In genomic region chr1:180131510-180131909, GRCh38 we compare ENCODE assay signal across 11 cellular contexts. TPM values are rescaled to one million over a fixed set of nuclear protein-coding genes. Genes with fewer than 3 reads are reported as not detected.
A peak's percentile ranks its signal among the peaks of the same experiment; 100 is the strongest.
DNase-seq lines count a peak whose midpoint lies in the region; ATAC-seq and TF ChIP-seq lines count a peak whose summit lies in the region.
"Had no signal": no experiment of that assay in that cellular context is flagged by ENCODE, and none has a peak within 500 bp of the region (broad histone marks: within the 10 kb centered on the region; RNA-seq: fewer than 3 reads in every experiment).

No MANE protein-coding gene starts in this region.

- H4K20me1 ChIP-seq in fibroblast of lung (ENCODE audit: control insufficient read depth, extremely low read depth, insufficient read depth, low read length), result no peaks in the 10 kb centered on the region

- no peak overlapping the region for H3K27ac Mint-ChIP-seq in activated CD8-positive, alpha-beta memory T cell treated with anti-CD3 and anti-CD28 coated beads, Interleukin-2, amount 10 ng/mL, durations not matched to agents 7 days and 5 days

- peak; percentile 64 for ATAC-seq in activated CD8-positive, alpha-beta memory T cell treated with anti-CD3 and anti-CD28 coated beads, Interleukin-2, amount 10 ng/mL, durations not matched to agents 7 days and 5 days
- no peak for ATAC-seq in GM19452 (IDR thresholded peaks at IDR 0.05; ENCODE audit: unreplicated experiment)

- H3K79me2 ChIP-seq in fibroblast of lung (ENCODE audit: control insufficient read depth, insufficient read depth, low read length), result no peaks in the 10 kb centered on the region

- peaks cover 7% of the 10 kb centered on the region for H3K4me1 Mint-ChIP-seq in activated CD8-positive, alpha-beta memory T cell treated with anti-CD3 and anti-CD28 coated beads, Interleukin-2, amount 10 ng/mL, durations not matched to agents 7 days and 5 days

- DNase-seq in activated CD8-positive, alpha-beta memory T cell treated with anti-CD3 and anti-CD28 coated beads, Interleukin-2, amount 10 ng/mL, durations not matched to agents 7 days and 5 days, result peak; percentile 51
- no peak for DNase-seq in activated CD8-positive, alpha-beta memory T cell treated with anti-CD3 and anti-CD28 coated beads, Interleukin-2, amount 50 U/mL, for 48 hours
- DNase-seq in SKM-1 treated with dmso at 0.1 percent for 144 hours (lab: John Stamatoyannopoulos, UW; ENCODE audit: unreplicated experiment), result peak; percentile 100
- peak; percentile 86 to 98 for DNase-seq in fibroblast of lung (ENCODE audit: low read depth in 2 of 2)
- DNase-seq in stimulated activated CD8-positive, alpha-beta memory T cell treated with anti-CD3 and anti-CD28 coated beads, Interleukin-7, amount 100 ng/mL, for 48 hours (ENCODE audit: extremely low read depth in 1 of 2, low read depth in 1 of 2), result peak; percentile 15 to 44
- DNase-seq in KBM-7, result no peak
- no peak for DNase-seq in SW 1271 (lab: John Stamatoyannopoulos, UW)
- DNase-seq: C1 segment of cervical spinal cord, NCI-H1092, ovary had no signal

- H3K4me3 ChIP-seq in fibroblast of lung (replicated peaks in 1 of 4; ENCODE audit: control extremely low read depth in 1 of 4, insufficient read depth in 1 of 4, low read depth in 3 of 4, low read length in 4 of 4), result no peak overlapping the region
- H3K4me3 ChIP-seq: ovary had no signal

- no peak overlapping the region for H3K4me3 Mint-ChIP-seq in activated CD8-positive, alpha-beta memory T cell treated with anti-CD3 and anti-CD28 coated beads, Interleukin-2, amount 10 ng/mL, durations not matched to agents 7 days and 5 days

- H3K36me3 Mint-ChIP-seq in activated CD8-positive, alpha-beta memory T cell treated with anti-CD3 and anti-CD28 coated beads, Interleukin-2, amount 10 ng/mL, durations not matched to agents 7 days and 5 days, result no peaks in the 10 kb centered on the region

- no peak for TF ChIP-seq CTCF in fibroblast of lung (conservative IDR thresholded peaks at IDR 0.05 in 1 of 2, IDR thresholded peaks at IDR 0.05 in 1 of 2; ENCODE audit: low read depth in 1 of 2, low read length in 2 of 2)

- in situ Hi-C loops in KBM-7 (cut with MboI; ENCODE audit: low pct_unique_long_range_greater_than_20kb, low sequenced_read_pairs), result no loop called here

- H3K27ac ChIP-seq in fibroblast of lung (ENCODE audit: insufficient read depth, low read length), result peak overlapping the region; percentile 58
- H3K27ac ChIP-seq: ovary had no signal

- no peak overlapping the region for H3K9ac ChIP-seq in fibroblast of lung (ENCODE audit: insufficient read depth, low read length)

- peaks cover 7% of the 10 kb centered on the region for H3K4me1 ChIP-seq in fibroblast of lung (ENCODE audit: control insufficient read depth, extremely low read depth, insufficient read depth, low read length)

- no peaks in the 10 kb centered on the region for H3K9me3 ChIP-seq in fibroblast of lung (ENCODE audit: control insufficient read depth, insufficient read depth, low read depth, low read length)
- H3K9me3 ChIP-seq: ovary had no signal

- peaks cover 16% of the 10 kb centered on the region for H3K27me3 Mint-ChIP-seq in activated CD8-positive, alpha-beta memory T cell treated with anti-CD3 and anti-CD28 coated beads, Interleukin-2, amount 10 ng/mL, durations not matched to agents 7 days and 5 days

- no peaks in the 10 kb centered on the region for H3K36me3 ChIP-seq in fibroblast of lung (ENCODE audit: control insufficient read depth, insufficient read depth, low read length)
- H3K36me3 ChIP-seq: ovary had no signal

- no peak overlapping the region for H2AFZ ChIP-seq in fibroblast of lung (ENCODE audit: low read length)

- no peaks in the 10 kb centered on the region for H3K27me3 ChIP-seq in fibroblast of lung (ENCODE audit: control insufficient read depth, insufficient read depth, low read length)
- H3K27me3 ChIP-seq: ovary had no signal

- CTCF ChIA-PET in activated CD8-positive, alpha-beta memory T cell treated with anti-CD3 and anti-CD28 coated beads, Interleukin-2, amount 10 ng/mL, durations not matched to agents 7 days and 5 days (lab: Charles Lee), result interaction anchor here (1.0 kb wide), 1 partner anchor 48 kb away, joined by 3 read pairs; no protein-coding TSS in a partner anchor

- H3K9me3 Mint-ChIP-seq in activated CD8-positive, alpha-beta memory T cell treated with anti-CD3 and anti-CD28 coated beads, Interleukin-2, amount 10 ng/mL, durations not matched to agents 7 days and 5 days (ENCODE audit: low read depth), result no peaks in the 10 kb centered on the region

- no peak overlapping the region for H3K4me2 ChIP-seq in fibroblast of lung (ENCODE audit: extremely low read depth, insufficient read depth, low read length)

RNA-seq across cellular contexts. Expression of gene QSOX1, which starts 23.2 kb away (rescaled TPM):
- total RNA-seq in activated CD8-positive, alpha-beta memory T cell treated with anti-CD3 and anti-CD28 coated beads, Interleukin-2, amount 10 ng/mL, durations not matched to agents 7 days and 5 days, result 10 to 100 TPM; 25.4 to 35.5 TPM
- 1,004 and 1,312 TPM in 2 replicates for total RNA-seq in fibroblast of lung
- 799 and 884 TPM in 2 replicates for polyA plus RNA-seq in fibroblast of lung
- polyA plus RNA-seq in fibroblast of lung (2012), result 976 and 994 TPM in 2 replicates
- 581 and 622 TPM in 2 replicates for polyA minus RNA-seq in fibroblast of lung (ENCODE audit: low replicate concordance)

Comparison
In these comparisons a context has a peak if more than half of its experiments do, and no peak if none do; other contexts are left out.
1. DNase-seq: peak in activated CD8-positive, alpha-beta memory T cell treated with anti-CD3 and anti-CD28 coated beads, Interleukin-2, amount 10 ng/mL, durations not matched to agents 7 days and 5 days (single experiment), SKM-1 treated with dmso at 0.1 percent for 144 hours (single experiment), fibroblast of lung (2 of 2) and stimulated activated CD8-positive, alpha-beta memory T cell treated with anti-CD3 and anti-CD28 coated beads, Interleukin-7, amount 100 ng/mL, for 48 hours (2 of 2); none in activated CD8-positive, alpha-beta memory T cell treated with anti-CD3 and anti-CD28 coated beads, Interleukin-2, amount 50 U/mL, for 48 hours (single experiment), KBM-7 (single experiment) and SW 1271 (0 of 2).
2. RNA of gene QSOX1, which starts 23.2 kb away (total RNA-seq): 1,004 to 1,312 TPM in fibroblast of lung; 25.4 to 35.5 TPM in activated CD8-positive, alpha-beta memory T cell treated with anti-CD3 and anti-CD28 coated beads, Interleukin-2, amount 10 ng/mL, durations not matched to agents 7 days and 5 days; every median in the first group is over 10 times any median in the second.